13 cellular contexts compared by ENCODE assay signal in the genomic region with DNA sequence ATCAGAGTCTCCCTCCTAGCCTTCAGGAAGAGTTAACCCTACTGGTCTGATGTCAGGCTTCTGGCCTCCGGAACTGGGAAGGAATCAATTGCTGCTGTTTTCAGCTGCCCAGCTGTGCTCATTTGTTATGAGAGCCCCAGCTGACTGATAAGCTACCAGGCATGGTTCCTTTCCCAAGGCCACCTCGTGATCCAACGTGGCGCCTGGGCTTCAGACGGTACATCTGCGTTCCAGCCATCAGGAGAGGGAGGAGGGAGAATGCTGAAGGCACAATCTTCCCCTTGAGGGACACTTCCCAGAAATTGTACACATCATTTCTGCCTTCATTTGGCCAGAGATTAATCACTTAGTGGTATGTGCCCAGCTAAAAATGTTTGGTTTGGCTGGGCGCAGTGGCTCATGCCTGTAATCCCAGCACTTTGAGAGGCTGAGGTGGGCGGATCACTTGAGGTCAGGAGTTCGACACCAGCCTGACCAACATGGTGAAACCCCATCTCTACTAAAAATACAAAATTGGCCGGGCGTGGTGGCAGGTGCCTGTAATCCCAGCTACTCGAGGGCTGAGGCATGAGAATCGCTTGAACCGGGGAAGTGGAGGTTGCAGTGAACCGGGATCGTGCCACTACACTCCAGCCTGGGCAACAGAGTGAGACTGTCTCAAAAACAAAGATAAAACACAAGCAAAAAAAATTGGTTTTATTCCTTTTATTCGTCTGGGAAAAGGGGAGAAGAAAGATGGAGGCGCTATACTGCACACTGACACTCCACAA. TPM values are rescaled to one million over a fixed set of nuclear protein-coding genes. Genes with fewer than 3 reads are reported as not detected.
DNase-seq lines count a peak whose midpoint lies in the region; ATAC-seq and TF ChIP-seq lines count a peak whose summit lies in the region.
"Had no signal": no experiment of that assay in that cellular context is flagged by ENCODE, and none has a peak within 500 bp of the region (broad histone marks: within the 10 kb centered on the region; RNA-seq: fewer than 3 reads in every experiment).

No MANE protein-coding gene starts in this region.

- H3K4me3 Mint-ChIP-seq in osteocyte (ENCODE audit: unreplicated experiment) (no peak overlapping the region), type B pancreatic cell (no peak overlapping the region)
- H3K4me3 Mint-ChIP-seq: activated T-helper 17 cell treated with anti-CD3 and anti-CD28 coated beads, Interleukin-2, amount 50 U/mL, for 72 hours had no signal

- H3K36me3 Mint-ChIP-seq in osteocyte (ENCODE audit: unreplicated experiment) (no peaks in the 10 kb centered on the region), type B pancreatic cell (peaks cover under 1% of the 10 kb centered on the region)

- no peak for ATAC-seq in GM21360 (IDR thresholded peaks at IDR 0.05; ENCODE audit: unreplicated experiment)
- ATAC-seq: activated T-helper 17 cell treated with anti-CD3 and anti-CD28 coated beads, Interleukin-2, amount 50 U/mL, for 72 hours had no signal

- DNase-seq in AG08395 (ENCODE audit: low spot score) = peak; percentile 58
- peak; percentile 17 for DNase-seq in SK-N-DZ (ENCODE audit: low spot score)
- peak; percentile 64 for DNase-seq in fibroblast of peridontal ligament (ENCODE audit: extremely low read depth)
- peak; percentile 77 for DNase-seq in osteocyte (ENCODE audit: extremely low spot score, unreplicated experiment)
- DNase-seq in kidney glomerular epithelial cell (lab: John Stamatoyannopoulos, UW) = no peak
- DNase-seq in NCI-H748 treated with DMSO at 0.1 percent for 48 hours (lab: John Stamatoyannopoulos, UW) = no peak
- no peak for DNase-seq in type B pancreatic cell (ENCODE audit: extremely low spot score, unreplicated experiment)
- DNase-seq: activated CD4-positive, CD25-positive, alpha-beta regulatory T cell treated with anti-CD3 and anti-CD28 coated beads, Interleukin-2, amount 50 U/mL, for 72 hours; GDM1; NCI-H1417 treated with DMSO at 0.1 percent for 48 hours; NCI-H82 had no signal

- H3K27ac Mint-ChIP-seq in osteocyte (ENCODE audit: unreplicated experiment) (peak overlapping the region; percentile 79), type B pancreatic cell (no peak overlapping the region)
- H3K27ac Mint-ChIP-seq: activated T-helper 17 cell treated with anti-CD3 and anti-CD28 coated beads, Interleukin-2, amount 50 U/mL, for 72 hours had no signal

- TF ChIP-seq CTCF in osteocyte (IDR thresholded peaks at IDR 0.05) (no peak), type B pancreatic cell (conservative IDR thresholded peaks at IDR 0.05) (no peak)

- H3K9me3 Mint-ChIP-seq in osteocyte (ENCODE audit: unreplicated experiment) (no peaks in the 10 kb centered on the region), type B pancreatic cell (no peaks in the 10 kb centered on the region)
- H3K9me3 Mint-ChIP-seq: activated T-helper 17 cell treated with anti-CD3 and anti-CD28 coated beads, Interleukin-2, amount 50 U/mL, for 72 hours had no signal

- peaks cover 48% of the 10 kb centered on the region for H3K4me1 Mint-ChIP-seq in osteocyte (ENCODE audit: unreplicated experiment)
- H3K4me1 Mint-ChIP-seq in type B pancreatic cell (ENCODE audit: unreplicated experiment) = peaks cover 7% of the 10 kb centered on the region
- H3K4me1 Mint-ChIP-seq: activated T-helper 17 cell treated with anti-CD3 and anti-CD28 coated beads, Interleukin-2, amount 50 U/mL, for 72 hours had no signal

- H3K27me3 Mint-ChIP-seq in osteocyte (ENCODE audit: unreplicated experiment) (no peaks in the 10 kb centered on the region), type B pancreatic cell (peaks cover 33% of the 10 kb centered on the region)

RNA-seq across cellular contexts. Expression of gene ARMC9, which starts 10.5 kb away (rescaled TPM):
- 18.7 and 23.3 TPM in 2 replicates for polyA plus RNA-seq in SK-N-DZ (2014; cell fraction: cytosol; rRNA removed)
- polyA plus RNA-seq in SK-N-DZ (2014; cell fraction: nucleus; rRNA removed) = 11.0 and 17.2 TPM in 2 replicates
- total RNA-seq in osteocyte = 178 and 204 TPM in 2 replicates
- total RNA-seq in type B pancreatic cell (ENCODE audit: low replicate concordance) = 22.0 and 35.2 TPM in 2 replicates

Comparison
In these comparisons a context has a peak if more than half of its experiments do, and no peak if none do; other contexts are left out.
1. DNase-seq: peak in AG08395 (single experiment), SK-N-DZ (single experiment), fibroblast of peridontal ligament (single experiment) and osteocyte (single experiment); none in kidney glomerular epithelial cell (single experiment), NCI-H748 treated with DMSO at 0.1 percent for 48 hours (single experiment) and type B pancreatic cell (single experiment).